ENCODE assay signal across 8 cellular contexts in genomic region chr19:57850553-57851017, GRCh38. TPM values are rescaled to one million over a fixed set of nuclear protein-coding genes. Genes with fewer than 3 reads are reported as not detected.
DNase-seq lines count a peak whose midpoint lies in the region; ATAC-seq and TF ChIP-seq lines count a peak whose summit lies in the region.

No MANE protein-coding gene starts in this region.

- H3K4me1 ChIP-seq in suprapubic skin, result peaks cover 16% of the 10 kb centered on the region

- no peaks in the 10 kb centered on the region for H3K9me3 ChIP-seq in suprapubic skin

- H3K4me3 ChIP-seq in suprapubic skin, result peak overlapping the region; percentile 72

- no peak for TF ChIP-seq POLR2A in suprapubic skin (IDR thresholded peaks at IDR 0.05)

- DNase-seq in ELR (ENCODE audit: low read depth) (peak; percentile 87), NCI-H146 treated with DMSO at 0.1 percent for 48 hours (lab: John Stamatoyannopoulos, UW; ENCODE audit: unreplicated experiment) (peak; percentile 38), astrocyte of the hippocampus (ENCODE audit: low read depth, low spot score) (peak; percentile 61), left kidney (ENCODE audit: low read depth, low spot score) (peak; percentile 79), suprapubic skin (ENCODE audit: low spot score in 2 of 2) (no peak), G401 (ENCODE audit: low spot score) (no peak), ureter (ENCODE audit: low spot score) (no peak)

- ATAC-seq in HG03045 (IDR thresholded peaks at IDR 0.05; ENCODE audit: unreplicated experiment), result no peak

- WGBS in suprapubic skin, result 10% methylated on average over 11 of the region's 11 CpGs

- TF ChIP-seq EP300 in suprapubic skin (IDR thresholded peaks at IDR 0.05), result no peak

- no peak for TF ChIP-seq CTCF in suprapubic skin (IDR thresholded peaks at IDR 0.05)

- in situ Hi-C loops in G401 (cut with HindIII; ENCODE audit: low sequenced_read_pairs), result no loop called here

- no peaks in the 10 kb centered on the region for H3K27me3 ChIP-seq in suprapubic skin

- peaks cover 20% of the 10 kb centered on the region for H3K36me3 ChIP-seq in suprapubic skin

- H3K27ac ChIP-seq in suprapubic skin, result no peak overlapping the region

RNA-seq across cellular contexts. Expression of gene ZNF587, which starts 0.9 kb away (rescaled TPM):
- total RNA-seq in suprapubic skin, result 10 to 100 TPM; 16.4 to 43.2 (median 20.0) TPM
- total RNA-seq in G401 (2014; rRNA removed; shearing (Covaris generic)), result 7.4 and 9.6 TPM in 2 replicates
- total RNA-seq in ureter, result 60.2 TPM

RNA-seq across cellular contexts. Expression of gene ZNF587B, which starts 20.5 kb away (rescaled TPM):
- total RNA-seq in suprapubic skin (10 to 100 TPM; 15.0 to 28.6 (median 19.6) TPM), ureter (38.3 TPM)
- 6.0 and 12.8 TPM in 2 replicates for total RNA-seq in G401 (2014; rRNA removed; shearing (Covaris generic))

RNA-seq across cellular contexts. Expression of gene ZNF552, which starts 35.9 kb away (rescaled TPM):
- total RNA-seq in suprapubic skin, result 10 to 100 TPM in 1 of 4 donors, 1 to 10 TPM in 3; 5.6 to 11.5 (median 8.3) TPM
- 2.8 and 7.8 TPM in 2 replicates for total RNA-seq in G401 (2014; rRNA removed; shearing (Covaris generic))
- 67.1 TPM for total RNA-seq in ureter

RNA-seq across cellular contexts. Expression of gene ZNF814, which starts 38.3 kb away (rescaled TPM):
- total RNA-seq in suprapubic skin, result 10 to 100 TPM in 3 of 4 donors, 1 to 10 TPM in 1; 9.1 to 36.6 (median 18.3) TPM
- total RNA-seq in G401 (2014; rRNA removed; shearing (Covaris generic)), result 1.1 and 2.0 TPM in 2 replicates
- 51.7 TPM for total RNA-seq in ureter

Comparison
In these comparisons a context has a peak if more than half of its experiments do, and no peak if none do; other contexts are left out.
1. DNase-seq: peak in ELR (single experiment), NCI-H146 treated with DMSO at 0.1 percent for 48 hours (single experiment), astrocyte of the hippocampus (single experiment) and left kidney (single experiment); none in suprapubic skin (0 of 2), G401 (single experiment) and ureter (single experiment).